Comparison of ENCODE assay signal across 8 cellular contexts in the genomic region with DNA sequence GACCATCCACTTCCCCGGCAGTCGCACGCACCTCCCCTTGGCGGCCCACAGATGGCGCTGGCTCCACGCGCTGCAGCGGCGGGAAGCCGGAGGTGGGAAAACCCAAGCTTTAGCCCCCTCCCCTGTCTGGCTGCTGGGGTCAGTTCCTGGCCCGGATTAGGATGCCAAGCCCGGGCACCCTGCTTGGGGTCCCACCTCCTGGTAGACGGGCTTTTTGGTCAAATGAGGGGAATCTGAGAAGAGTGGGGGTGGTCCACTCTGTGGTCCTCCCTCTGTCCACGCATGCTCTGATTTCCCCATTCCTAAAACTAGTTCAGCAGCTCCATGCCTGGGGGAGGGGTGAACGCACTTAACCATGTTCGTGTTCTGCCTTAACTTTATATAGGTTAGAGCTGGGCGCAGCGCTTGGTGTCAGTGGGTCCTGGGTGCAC. TPM values are rescaled to one million over a fixed set of nuclear protein-coding genes. Genes with fewer than 3 reads are reported as not detected.
DNase-seq lines count a peak whose midpoint lies in the region; ATAC-seq, FAIRE-seq and TF ChIP-seq lines count a peak whose summit lies in the region.

No MANE protein-coding gene starts in this region.

- POLR2A ChIA-PET in CD8-positive, alpha-beta memory T cell (lab: Charles Lee), result no interaction called here

- no peaks in the 10 kb centered on the region for H3K9me3 Mint-ChIP-seq in activated T-cell treated with anti-CD3 and anti-CD28 coated beads, Interleukin-2, amount 50 U/mL, for 4 hours
- peaks cover 0 to 8% (median 1%) of the 10 kb centered on the region in 5 donors for H3K9me3 Mint-ChIP-seq in CD8-positive, alpha-beta memory T cell

- TF ChIP-seq CTCF in AG09319 (IDR thresholded peaks at IDR 0.05; ENCODE audit: low read depth, low read length), result peak; percentile 19
- peak in 2 of 4 experiments; percentile 34 to 37 for TF ChIP-seq CTCF in sigmoid colon (IDR thresholded peaks at IDR 0.05)

- no peaks in the 10 kb centered on the region for H3K36me3 Mint-ChIP-seq in activated T-cell treated with anti-CD3 and anti-CD28 coated beads, Interleukin-2, amount 50 U/mL, for 4 hours (ENCODE audit: insufficient read depth)
- H3K36me3 Mint-ChIP-seq in CD8-positive, alpha-beta memory T cell, result no peaks in the 10 kb centered on the region

- H3K27me3 ChIP-seq in thymus (ENCODE audit: control insufficient read depth, insufficient read depth) (no peaks in the 10 kb centered on the region), sigmoid colon (peaks cover 4 to 18% (median 6%) of the 10 kb centered on the region in 3 donors)
- H3K27me3 ChIP-seq in CD8-positive, alpha-beta memory T cell (ENCODE audit: insufficient read depth, low read length, poor library complexity, severe bottlenecking), result no peaks in the 10 kb centered on the region

- ATAC-seq in activated T-cell treated with anti-CD3 and anti-CD28 coated beads, Interleukin-2, amount 50 U/mL, for 4 hours, result peak in 1 of 2 donors; percentile 37
- ATAC-seq in GM21367 (IDR thresholded peaks at IDR 0.05; ENCODE audit: unreplicated experiment), result no peak

- no peak for FAIRE-seq in H54 (lab: Jason Lieb, UNC)

- peaks cover 30% of the 10 kb centered on the region for H3K27me3 Mint-ChIP-seq in activated T-cell treated with anti-CD3 and anti-CD28 coated beads, Interleukin-2, amount 50 U/mL, for 4 hours (ENCODE audit: low read depth)
- peaks cover 8 to 44% of the 10 kb centered on the region in 2 donors for H3K27me3 Mint-ChIP-seq in CD8-positive, alpha-beta memory T cell

- TF ChIP-seq EP300 in sigmoid colon (IDR thresholded peaks at IDR 0.05), result no peak

- no peak overlapping the region for H3K27ac Mint-ChIP-seq in CD8-positive, alpha-beta memory T cell

- H3K4me3 ChIP-seq in thymus (ENCODE audit: low read length), result no peak overlapping the region
- H3K4me3 ChIP-seq in CD8-positive, alpha-beta memory T cell (ENCODE audit: low read length), result no peak overlapping the region
- no peak overlapping the region for H3K4me3 ChIP-seq in sigmoid colon

- intact Hi-C loops in sigmoid colon (cut with DNase I), result no loop called here

- H3K27ac ChIP-seq in thymus (ENCODE audit: low read depth) (peak overlapping the region; percentile 18), sigmoid colon (no peak overlapping the region)
- no peak overlapping the region for H3K27ac ChIP-seq in CD8-positive, alpha-beta memory T cell (ENCODE audit: low read depth, low read length)

- H3K4me1 ChIP-seq in thymus (ENCODE audit: control insufficient read depth, insufficient read depth, low read length) (peaks cover 2% of the 10 kb centered on the region), sigmoid colon (no peaks in the 10 kb centered on the region)
- H3K4me1 ChIP-seq in CD8-positive, alpha-beta memory T cell (ENCODE audit: insufficient read depth, low read length), result peaks cover 11% of the 10 kb centered on the region

- peaks cover 21% of the 10 kb centered on the region for H3K4me1 Mint-ChIP-seq in activated T-cell treated with anti-CD3 and anti-CD28 coated beads, Interleukin-2, amount 50 U/mL, for 4 hours (ENCODE audit: low read depth)
- H3K4me1 Mint-ChIP-seq in CD8-positive, alpha-beta memory T cell, result peaks cover 12 to 16% (median 13%) of the 10 kb centered on the region in 3 donors

- TF ChIP-seq POLR2A in H54 (IDR thresholded peaks at IDR 0.05; ENCODE audit: low read depth, low read length) (no peak), sigmoid colon (IDR thresholded peaks at IDR 0.05) (no peak)

- CTCF ChIA-PET in CD8-positive, alpha-beta memory T cell (lab: Charles Lee), result no interaction called here

- H3K36me3 ChIP-seq in thymus (ENCODE audit: control insufficient read depth, insufficient read depth) (no peaks in the 10 kb centered on the region), sigmoid colon (no peaks in the 10 kb centered on the region)
- H3K36me3 ChIP-seq in CD8-positive, alpha-beta memory T cell (ENCODE audit: insufficient read depth, low read length), result no peaks in the 10 kb centered on the region

- 37% methylated on average over 18 of the region's 18 CpGs for WGBS in thymus
- WGBS in sigmoid colon, 2 donors, result 21 to 22% methylated on average over 18 of the region's 18 CpGs

- H3K9me3 ChIP-seq in thymus (ENCODE audit: control insufficient read depth) (no peaks in the 10 kb centered on the region), sigmoid colon (no peaks in the 10 kb centered on the region)
- no peaks in the 10 kb centered on the region for H3K9me3 ChIP-seq in CD8-positive, alpha-beta memory T cell (ENCODE audit: low read length)

- H3K4me3 Mint-ChIP-seq in activated T-cell treated with anti-CD3 and anti-CD28 coated beads, Interleukin-2, amount 50 U/mL, for 4 hours, result no peak overlapping the region
- H3K4me3 Mint-ChIP-seq in CD8-positive, alpha-beta memory T cell, result no peak overlapping the region

- DNase-seq in AG09319 (ENCODE audit: extremely low read depth, low read depth) (no peak), H54 (ENCODE audit: insufficient read length, low spot score) (peak; percentile 30), iris pigment epithelial cell (ENCODE audit: low read depth) (peak; percentile 27), sigmoid colon (no peak)
- DNase-seq in activated T-cell treated with anti-CD3 and anti-CD28 coated beads, Interleukin-2, amount 50 U/mL, for 4 hours, result peak; percentile 7
- no peak for DNase-seq in CD8-positive, alpha-beta memory T cell

RNA-seq across cellular contexts. Expression of a gene that starts 8.1 kb away (rescaled TPM):
- 1 to 10 TPM in 2 of 3 donors, under 1 TPM in 1; 0.87 to 1.6 (median 1.4) TPM for total RNA-seq in activated T-cell treated with anti-CD3 and anti-CD28 coated beads, Interleukin-2, amount 50 U/mL, for 4 hours
- polyA plus RNA-seq in thymus (3.4 TPM), sigmoid colon (1 to 10 TPM; 1.8 to 3.6 (median 2.8) TPM)
- total RNA-seq in CD8-positive, alpha-beta memory T cell, result under 1 TPM; 0.44 to 0.55 TPM
- 0.09 TPM for polyA plus RNA-seq in CD8-positive, alpha-beta memory T cell
- 1 to 10 TPM in 2 of 4 donors, under 1 TPM in 2; 0.49 to 2.0 (median 1.2) TPM for total RNA-seq in sigmoid colon

RNA-seq across cellular contexts. Expression of a gene that starts 48.5 kb away (rescaled TPM):
- total RNA-seq in activated T-cell treated with anti-CD3 and anti-CD28 coated beads, Interleukin-2, amount 50 U/mL, for 4 hours, result not detected
- polyA plus RNA-seq in thymus (0.16 TPM), sigmoid colon (not detected)
- not detected for total RNA-seq in CD8-positive, alpha-beta memory T cell
- not detected for polyA plus RNA-seq in CD8-positive, alpha-beta memory T cell
- not detected for total RNA-seq in sigmoid colon

RNA-seq across cellular contexts. Expression of a gene that starts 48.5 kb away (rescaled TPM):
- total RNA-seq in activated T-cell treated with anti-CD3 and anti-CD28 coated beads, Interleukin-2, amount 50 U/mL, for 4 hours, result not detected
- 0.11 TPM for polyA plus RNA-seq in thymus
- total RNA-seq in CD8-positive, alpha-beta memory T cell, result not detected
- polyA plus RNA-seq in CD8-positive, alpha-beta memory T cell, result not detected
- total RNA-seq in sigmoid colon, result under 1 TPM in 2 of 4 donors, not detected in 2; under 0.01 TPM
- polyA plus RNA-seq in sigmoid colon, result under 1 TPM in 1 of 3 donors, not detected in 2; under 0.01 TPM

Comparison
In these comparisons a context has a peak if more than half of its experiments do, and no peak if none do; other contexts are left out.
1. DNase-seq: peak in H54 (single experiment), activated T-cell treated with anti-CD3 and anti-CD28 coated beads, Interleukin-2, amount 50 U/mL, for 4 hours (single experiment) and iris pigment epithelial cell (single experiment); none in AG09319 (single experiment), CD8-positive, alpha-beta memory T cell (0 of 5) and sigmoid colon (single experiment).